In genomic region chr2:126777620-126777978, GRCh38 we compare ENCODE assay signal across 8 cellular contexts.
DNase-seq lines count a peak whose midpoint lies in the region; ATAC-seq and TF ChIP-seq lines count a peak whose summit lies in the region.
"Had no signal": no experiment of that assay in that cellular context is flagged by ENCODE, and none has a peak within 500 bp of the region (broad histone marks: within the 10 kb centered on the region; RNA-seq: fewer than 3 reads in every experiment).

No MANE protein-coding gene starts in this region.

- H2BK12ac ChIP-seq in neuronal stem cell (ENCODE audit: low read length), result no peak overlapping the region

- H3K4ac ChIP-seq in neuronal stem cell (ENCODE audit: low read length), result no peak overlapping the region

- H2AK5ac ChIP-seq in neuronal stem cell (ENCODE audit: low read depth, low read length), result no peak overlapping the region

- no peaks in the 10 kb centered on the region for H3K9me3 Mint-ChIP-seq in WTC11

- no peak overlapping the region for H3K14ac ChIP-seq in neuronal stem cell (ENCODE audit: low read length)

- H3K36me3 Mint-ChIP-seq in WTC11, result no peaks in the 10 kb centered on the region

- H2BK120ac ChIP-seq in neuronal stem cell (ENCODE audit: low read depth, low read length), result no peak overlapping the region

- no peak overlapping the region for H3K27ac Mint-ChIP-seq in WTC11

- no peaks in the 10 kb centered on the region for H3K9me3 ChIP-seq in neuronal stem cell (replicated peaks in 1 of 2; ENCODE audit: control insufficient read depth in 2 of 2, insufficient read depth in 1 of 2, low read depth in 1 of 2, low read length in 2 of 2)
- H3K9me3 ChIP-seq: thyroid gland had no signal

- WGBS in neuronal stem cell (ENCODE audit: extremely low coverage in 2 of 2, insufficient read length in 2 of 2, insufficient replicate concordance in 1 of 2), 2 donors, result no CpG with 5 or more reads among the region's 3 CpGs

- ATAC-seq in GM18907 (IDR thresholded peaks at IDR 0.05; ENCODE audit: unreplicated experiment), result peak; percentile 26
- ATAC-seq in HG02642 (IDR thresholded peaks at IDR 0.05; ENCODE audit: poor library complexity, unreplicated experiment), result peak; percentile 16
- ATAC-seq in WTC11, result no peak

- H2BK5ac ChIP-seq in neuronal stem cell (ENCODE audit: low read length), result no peak overlapping the region

- H3K27me3 ChIP-seq in neuronal stem cell (ENCODE audit: control insufficient read depth in 3 of 3, insufficient read depth in 3 of 3, low read depth in 1 of 3, low read length in 3 of 3), result peaks cover 0 to 34% (median 0%) of the 10 kb centered on the region in 3 experiments
- H3K27me3 ChIP-seq: thyroid gland had no signal

- H3K27me3 Mint-ChIP-seq in WTC11 (ENCODE audit: low read depth), result peaks cover 17% of the 10 kb centered on the region

- POLR2A ChIA-PET in WTC11 (lab: Charles Lee), result interaction anchor here (0.6 kb wide), 1 partner anchor 396 kb away, joined by 6 read pairs; no protein-coding TSS in a partner anchor

- H3K23ac ChIP-seq in neuronal stem cell (ENCODE audit: low read depth, low read length, poor library complexity), result no peak overlapping the region

- H3K4me3 ChIP-seq in neuronal stem cell (ENCODE audit: low read length in 2 of 2), result no peak overlapping the region

- no peak for DNase-seq in WTC11 (ENCODE audit: low spot score)
- DNase-seq in neuronal stem cell (ENCODE audit: low spot score), result no peak
- DNase-seq in NCI-H226, result no peak
- DNase-seq in NCI-H2196 (lab: John Stamatoyannopoulos, UW; ENCODE audit: unreplicated experiment), result no peak
- no peak for DNase-seq in SW480 (ENCODE audit: low spot score)

- peak overlapping the region; percentile 81 for H2AFZ ChIP-seq in neuronal stem cell (ENCODE audit: low read length)

- no peak; the same call in 1 of the 2 replicates for TF ChIP-seq CTCF in WTC11 (IDR thresholded peaks at IDR 0.05)

- no peak overlapping the region for H4K91ac ChIP-seq in neuronal stem cell (ENCODE audit: low read depth, low read length, poor library complexity)

- peaks cover 3 to 15% of the 10 kb centered on the region in 2 donors for H3K4me1 ChIP-seq in neuronal stem cell (ENCODE audit: control insufficient read depth in 2 of 2, insufficient read depth in 1 of 2, low read depth in 1 of 2, low read length in 2 of 2)

- no peaks in the 10 kb centered on the region for H3K36me3 ChIP-seq in neuronal stem cell (replicated peaks in 1 of 2; ENCODE audit: control insufficient read depth in 2 of 2, insufficient read depth in 2 of 2, low read length in 2 of 2)
- H3K36me3 ChIP-seq: thyroid gland had no signal

- H2BK15ac ChIP-seq in neuronal stem cell (ENCODE audit: low read length), result no peak overlapping the region

- H4K8ac ChIP-seq in neuronal stem cell (ENCODE audit: low read depth, low read length), result no peak overlapping the region

- H3K4me3 Mint-ChIP-seq in WTC11, result peak overlapping the region; percentile 82

- H3K27ac ChIP-seq in neuronal stem cell (replicated peaks; ENCODE audit: low read length), result no peak overlapping the region

- no peaks in the 10 kb centered on the region for H3K79me1 ChIP-seq in neuronal stem cell (ENCODE audit: low read depth, low read length)

- H3K9ac ChIP-seq in neuronal stem cell (ENCODE audit: low read depth, low read length, poor library complexity), result no peak overlapping the region

- no peak overlapping the region for H3K18ac ChIP-seq in neuronal stem cell (ENCODE audit: low read length)

- CTCF ChIA-PET in WTC11 (lab: Charles Lee), result interaction anchor here (0.6 to 5.2 kb wide), 10 partner anchors 9 to 715 kb away, joined by 3 to 65 read pairs (median 5); no protein-coding TSS in a partner anchor

- no peak overlapping the region for H3K4me2 ChIP-seq in neuronal stem cell (ENCODE audit: insufficient read depth, low read length, poor library complexity, severe bottlenecking)

- peaks cover 11% of the 10 kb centered on the region; the same call in 1 of the 2 replicates for H3K4me1 Mint-ChIP-seq in WTC11

TF ChIP-seq in WTC11, 78 proteins besides CTCF, POLR2A, EP300 and RAD21:
- no peak for TF ChIP-seq TEAD4 (CRISPR knock-in tag; IDR thresholded peaks at IDR 0.05)
- TF ChIP-seq ERG (CRISPR knock-in tag; IDR thresholded peaks at IDR 0.05), result no peak
- no peak for TF ChIP-seq MLX (CRISPR knock-in tag; IDR thresholded peaks at IDR 0.05)
- no peak for TF ChIP-seq ZNF263 (CRISPR knock-in tag; IDR thresholded peaks at IDR 0.05; ENCODE audit: low read depth)
- no peak for TF ChIP-seq RELA (CRISPR knock-in tag; IDR thresholded peaks at IDR 0.05; ENCODE audit: borderline replicate concordance)
- TF ChIP-seq SMAD3 (CRISPR knock-in tag; IDR thresholded peaks at IDR 0.05; ENCODE audit: borderline replicate concordance), result no peak
- no peak for TF ChIP-seq OVOL2 (CRISPR knock-in tag; IDR thresholded peaks at IDR 0.05; ENCODE audit: borderline replicate concordance)
- no peak for TF ChIP-seq NFATC4 (CRISPR knock-in tag; IDR thresholded peaks at IDR 0.05)
- TF ChIP-seq GTF2I (CRISPR knock-in tag; conservative IDR thresholded peaks at IDR 0.05), result no peak
- no peak for TF ChIP-seq FOXP1 (CRISPR knock-in tag; IDR thresholded peaks at IDR 0.05; ENCODE audit: borderline replicate concordance)
